ENCODE assay signal across 1 cellular context in genomic region chr5:150647275-150648251, GRCh38.
TF ChIP-seq lines count a peak whose summit lies in the region.

No MANE protein-coding gene starts in this region.

TF ChIP-seq in HEK293, 187 proteins besides CTCF, POLR2A, EP300 and RAD21 (continued from another document):
- 0 out of 2 replicates have a peak, but pooled peaks have one; percentile 34 for TF ChIP-seq PRDM10 (tag by site-specific recombination; IDR thresholded peaks at IDR 0.05)
- TF ChIP-seq RBAK (tag by site-specific recombination; IDR thresholded peaks at IDR 0.05) = no peak
TF ChIP-seq in HEK293: peak in this region for 2.
